Comparison of ENCODE assay signal across 31 cellular contexts in genomic region chr3:131541288-131541687, GRCh38.
"Had no signal": no experiment of that assay in that cellular context is flagged by ENCODE, and none has a peak within 500 bp of the region (broad histone marks: within the 10 kb centered on the region; RNA-seq: fewer than 3 reads in every experiment).

No MANE protein-coding gene starts in this region.

- H3K36me3 ChIP-seq: esophagus squamous epithelium, gastroesophageal sphincter, WERI-Rb-1 had no signal

- DNase-seq: activated B cell treated with CpG ODN at 0.5 μM for 24 hours; activated CD4-positive, alpha-beta memory T cell treated with anti-CD3 and anti-CD28 coated beads for 36 hours; activated CD4-positive, alpha-beta T cell treated with anti-CD3 and anti-CD28 coated beads for 36 hours; activated CD4-positive, alpha-beta T cell treated with anti-CD3 and anti-CD28 coated beads, Interleukin-2, amount 10 ng/mL, durations not matched to agents 24 days and 14 days; activated CD4-positive, CD25-positive, alpha-beta regulatory T cell treated with anti-CD3 and anti-CD28 coated beads, Interleukin-2, amount 50 U/mL, for 72 hours; activated CD8-positive, alpha-beta memory T cell treated with anti-CD3 and anti-CD28 coated beads, Interleukin-2, amount 10 ng/mL, durations not matched to agents 7 days and 5 days; activated CD8-positive, alpha-beta memory T cell treated with anti-CD3 and anti-CD28 coated beads, Interleukin-2, amount 50 U/mL, for 4 hours; activated CD8-positive, alpha-beta T cell treated with anti-CD3 and anti-CD28 coated beads, Interleukin-2, amount 10 ng/mL, durations not matched to agents 7 days and 5 days; activated effector memory CD4-positive, alpha-beta T cell treated with anti-CD3 and anti-CD28 coated beads, Interleukin-2, amount 50 U/mL, for 16 hours; activated naive CD4-positive, alpha-beta T cell treated with anti-CD3 and anti-CD28 coated beads, Interleukin-2, amount 10 ng/mL, durations not matched to agents 7 days and 5 days; activated naive CD8-positive, alpha-beta T cell treated with anti-CD3 and anti-CD28 coated beads, Interleukin-2, amount 10 ng/mL, durations not matched to agents 7 days and 5 days; activated T-cell treated with anti-CD3 and anti-CD28 coated beads, Interleukin-2, amount 50 U/mL, for 1 hour; activated T-cell treated with anti-CD3 and anti-CD28 coated beads, Interleukin-2, amount 50 U/mL, for 48 hours; amniotic stem cell; aorta; body of pancreas; caudate nucleus; cortex of kidney; dermis blood vessel endothelial cell; effector CD4-positive, alpha-beta T cell; effector memory CD8-positive, alpha-beta T cell; esophagus squamous epithelium; foreskin melanocyte; head of caudate nucleus; T-helper 1 cell; T-helper 17 cell; T1000; WERI-Rb-1 had no signal

- H3K27me3 ChIP-seq: body of pancreas, gastroesophageal sphincter had no signal

- H3K27ac ChIP-seq: body of pancreas, esophagus squamous epithelium, WERI-Rb-1 had no signal

- H3K4me3 ChIP-seq: body of pancreas, esophagus squamous epithelium, gastroesophageal sphincter had no signal

- H3K9me3 ChIP-seq: body of pancreas, esophagus squamous epithelium, gastroesophageal sphincter had no signal

- ATAC-seq: activated CD4-positive, alpha-beta T cell treated with anti-CD3 and anti-CD28 coated beads for 36 hours; activated CD8-positive, alpha-beta memory T cell treated with anti-CD3 and anti-CD28 coated beads, Interleukin-2, amount 10 ng/mL, durations not matched to agents 7 days and 5 days; activated CD8-positive, alpha-beta T cell treated with anti-CD3 and anti-CD28 coated beads, Interleukin-2, amount 10 ng/mL, durations not matched to agents 7 days and 5 days; activated naive CD4-positive, alpha-beta T cell treated with anti-CD3 and anti-CD28 coated beads, Interleukin-2, amount 50 U/mL, for 72 hours; body of pancreas; effector memory CD8-positive, alpha-beta T cell; gastroesophageal sphincter; T-helper 17 cell had no signal

- FAIRE-seq: colon had no signal

- H3K4me1 ChIP-seq: body of pancreas had no signal
